ENCODE assay signal across 1 cellular context in genomic region chr1:117544509-117545109, GRCh38.
TF ChIP-seq lines count a peak whose summit lies in the region.

No MANE protein-coding gene starts in this region.

TF ChIP-seq in HepG2, 621 proteins besides CTCF, POLR2A, EP300 and RAD21 (continued from another document and continues in another):
- TF ChIP-seq ZNF407 (CRISPR knock-in tag; IDR thresholded peaks at IDR 0.05; ENCODE audit: not compliant biosample characterization) (no peak), NCOA5 (CRISPR knock-in tag; IDR thresholded peaks at IDR 0.05) (no peak), MLX (CRISPR knock-in tag; IDR thresholded peaks at IDR 0.05) (0 out of 2 replicates have a peak, but pooled peaks have one; percentile 19), THRA (CRISPR knock-in tag; IDR thresholded peaks at IDR 0.05; ENCODE audit: borderline replicate concordance) (no peak), ZNF652 (CRISPR knock-in tag; IDR thresholded peaks at IDR 0.05; ENCODE audit: borderline replicate concordance, low read depth) (no peak), ZBTB38 (CRISPR knock-in tag; IDR thresholded peaks at IDR 0.05) (no peak), DNMT1 (CRISPR knock-in tag; IDR thresholded peaks at IDR 0.05) (no peak), GMEB2 (CRISPR knock-in tag; IDR thresholded peaks at IDR 0.05; ENCODE audit: low read depth) (no peak), JUN (CRISPR knock-in tag; IDR thresholded peaks at IDR 0.05) (peak; percentile 70; the same call in 1 of the 2 replicates), SP2 (CRISPR knock-in tag; IDR thresholded peaks at IDR 0.05) (no peak), JARID2 (CRISPR knock-in tag; IDR thresholded peaks at IDR 0.05; ENCODE audit: insufficient replicate concordance) (no peak), CHD2 (IDR thresholded peaks at IDR 0.05; ENCODE audit: low read depth, low read length) (no peak), SMAD9 (CRISPR knock-in tag; IDR thresholded peaks at IDR 0.05) (no peak), MEIS2 (CRISPR knock-in tag; IDR thresholded peaks at IDR 0.05) (peak; percentile 78), ZNF569 (CRISPR knock-in tag; IDR thresholded peaks at IDR 0.05; ENCODE audit: borderline replicate concordance) (no peak), DPF2 (CRISPR knock-in tag; IDR thresholded peaks at IDR 0.05; ENCODE audit: borderline replicate concordance, low read depth) (no peak), GLI4 (CRISPR knock-in tag; IDR thresholded peaks at IDR 0.05; ENCODE audit: borderline replicate concordance) (no peak), ZNF567 (CRISPR knock-in tag; IDR thresholded peaks at IDR 0.05; ENCODE audit: borderline replicate concordance) (no peak), ZNF609 (CRISPR knock-in tag; IDR thresholded peaks at IDR 0.05; ENCODE audit: borderline replicate concordance) (no peak), NFRKB (IDR thresholded peaks at IDR 0.05) (no peak), MIER3 (CRISPR knock-in tag; IDR thresholded peaks at IDR 0.05; ENCODE audit: borderline replicate concordance) (no peak), FOXP4 (CRISPR knock-in tag; IDR thresholded peaks at IDR 0.05) (no peak), ELF4 (CRISPR knock-in tag; IDR thresholded peaks at IDR 0.05; ENCODE audit: borderline replicate concordance) (no peak), ZNF160 (CRISPR knock-in tag; IDR thresholded peaks at IDR 0.05) (no peak), ZNF816 (CRISPR knock-in tag; IDR thresholded peaks at IDR 0.05; ENCODE audit: borderline replicate concordance) (no peak), BCLAF1 (IDR thresholded peaks at IDR 0.05) (no peak), U2AF2 (IDR thresholded peaks at IDR 0.05; ENCODE audit: low read depth, low read length) (no peak), HOXA3 (CRISPR knock-in tag; IDR thresholded peaks at IDR 0.05) (peak; percentile 70), MXD3 (CRISPR knock-in tag; IDR thresholded peaks at IDR 0.05) (no peak), GFI1 (CRISPR knock-in tag; IDR thresholded peaks at IDR 0.05; ENCODE audit: borderline replicate concordance) (peak; percentile 65), KDM3A (CRISPR knock-in tag; IDR thresholded peaks at IDR 0.05; ENCODE audit: low read depth) (no peak), ZBTB14 (CRISPR knock-in tag; IDR thresholded peaks at IDR 0.05) (no peak), THAP11 (CRISPR knock-in tag; IDR thresholded peaks at IDR 0.05) (no peak), CREBL2 (CRISPR knock-in tag; IDR thresholded peaks at IDR 0.05; ENCODE audit: borderline replicate concordance) (no peak), PITX1 (CRISPR knock-in tag; IDR thresholded peaks at IDR 0.05) (peak; percentile 30; the same call in 1 of the 2 replicates)
